In genomic region chr5:138438724-138439536, GRCh38 we compare ENCODE assay signal across 8 cellular contexts. TPM values are rescaled to one million over a fixed set of nuclear protein-coding genes. Genes with fewer than 3 reads are reported as not detected.
DNase-seq lines count a peak whose midpoint lies in the region; ATAC-seq, FAIRE-seq and TF ChIP-seq lines count a peak whose summit lies in the region.

TSS of gene REEP2 (plus strand) at chr5:138439057. CDS start at chr5:138439209, 152 bp downstream.

- H3K9me3 Mint-ChIP-seq in activated naive CD8-positive, alpha-beta T cell treated with anti-CD3 and anti-CD28 coated beads for 36 hours: no peaks in the 10 kb centered on the region

- FAIRE-seq in GM19239 (lab: Jason Lieb, UNC): peak; percentile 39

- H3K4me3 Mint-ChIP-seq in activated naive CD8-positive, alpha-beta T cell treated with anti-CD3 and anti-CD28 coated beads for 36 hours: peak within 1 kb of the TSS; percentile 78

- H3K27me3 Mint-ChIP-seq in activated naive CD8-positive, alpha-beta T cell treated with anti-CD3 and anti-CD28 coated beads for 36 hours: no peaks in the 10 kb centered on the region

- CTCF ChIA-PET in AG04449 (lab: Yijun Ruan, JAX): interaction anchor here (0.7 to 9.5 kb wide), 10 partner anchors 11 to 109 kb away, joined by 3 to 86 read pairs (median 4); partner anchors contain the start of gene EGR1

- peaks cover 8% of the 10 kb centered on the region for H3K36me3 Mint-ChIP-seq in activated naive CD8-positive, alpha-beta T cell treated with anti-CD3 and anti-CD28 coated beads for 36 hours

- TF ChIP-seq POLR2A in prostate gland (IDR thresholded peaks at IDR 0.05): no peak

- H3K4me1 Mint-ChIP-seq in activated naive CD8-positive, alpha-beta T cell treated with anti-CD3 and anti-CD28 coated beads for 36 hours: peaks cover 9% of the 10 kb centered on the region

- H3K9me3 ChIP-seq in SJSA1 (replicated peaks) (peaks cover 6% of the 10 kb centered on the region; the same call in 1 of the 2 replicates), prostate gland (no peaks in the 10 kb centered on the region)

- H3K27ac ChIP-seq in SJSA1 (no peak within 1 kb of the TSS), prostate gland (no peak within 1 kb of the TSS)

- WGBS in prostate gland: 2% methylated on average over 32 of the region's 68 CpGs

- H3K4me1 ChIP-seq in SJSA1 (replicated peaks): peaks cover 13% of the 10 kb centered on the region
- no peaks in the 10 kb centered on the region for H3K4me1 ChIP-seq in prostate gland (replicated peaks)

- no peaks in the 10 kb centered on the region; the same call in 1 of the 2 replicates for H3K27me3 ChIP-seq in SJSA1 (replicated peaks)
- H3K27me3 ChIP-seq in prostate gland (replicated peaks; ENCODE audit: insufficient read depth): no peaks in the 10 kb centered on the region

- no peak for ATAC-seq in GM18858 (IDR thresholded peaks at IDR 0.05; ENCODE audit: unreplicated experiment)

- H3K27ac Mint-ChIP-seq in activated naive CD8-positive, alpha-beta T cell treated with anti-CD3 and anti-CD28 coated beads for 36 hours: no peak within 1 kb of the TSS

- H3K36me3 ChIP-seq in SJSA1 (peaks cover 34% of the 10 kb centered on the region), prostate gland (peaks cover 0 to 11% of the 10 kb centered on the region in 2 donors)

- POLR2A ChIA-PET in AG04449 (lab: Yijun Ruan, JAX): interaction anchor here (0.6 to 0.8 kb wide), 2 partner anchors 21 to 110 kb away, joined by 3 to 4 read pairs; no protein-coding TSS in a partner anchor

- peak within 1 kb of the TSS; percentile 65 for H3K4me3 ChIP-seq in AG04449 (ENCODE audit: low read depth, low read length)
- peak within 1 kb of the TSS; percentile 44 for H3K4me3 ChIP-seq in SJSA1
- H3K4me3 ChIP-seq in prostate gland: peak within 1 kb of the TSS; percentile 34 to 39

- intact Hi-C loops in cardiac septum (cut with DNase I) (no loop called here), prostate gland (cut with DNase I) (no loop called here)

- no peak for DNase-seq in AG04449 (ENCODE audit: low read depth, low spot score)
- DNase-seq in GM19239 (ENCODE audit: insufficient read length, low spot score): peak; percentile 84
- peak; percentile 24 for DNase-seq in HK-2 (ENCODE audit: unreplicated experiment)
- DNase-seq in SJSA1 (ENCODE audit: low read depth in 1 of 2, low spot score in 2 of 2): peak in 1 of 2 experiments; percentile 30
- DNase-seq in activated naive CD8-positive, alpha-beta T cell treated with anti-CD3 and anti-CD28 coated beads for 36 hours: peak; percentile 85
- DNase-seq in cardiac septum (ENCODE audit: low spot score): no peak
- no peak for DNase-seq in prostate gland (ENCODE audit: low spot score)

- TF ChIP-seq CTCF in AG04449 (IDR thresholded peaks at IDR 0.05; ENCODE audit: insufficient read depth, low read length, missing control alignments): no peak
- peak in 1 of 4 experiments; percentile 11 for TF ChIP-seq CTCF in prostate gland (IDR thresholded peaks at IDR 0.05)

RNA-seq across cellular contexts. Expression of gene REEP2, which starts in this region (rescaled TPM):
- 0.21 TPM in 1 of 2 replicates, not detected in the other for total RNA-seq in SJSA1 (2014; rRNA removed; shearing (Covaris generic))
- total RNA-seq in activated naive CD8-positive, alpha-beta T cell treated with anti-CD3 and anti-CD28 coated beads for 36 hours: 1 to 10 TPM; 3.5 to 4.0 TPM
- total RNA-seq in cardiac septum (10.8 TPM), prostate gland (10 to 100 TPM in 1 of 2 donors, 1 to 10 TPM in 1; 4.1 to 21.2 TPM)

Comparison
In these comparisons a context has a peak if more than half of its experiments do, and no peak if none do; other contexts are left out.
1. DNase-seq: peak in GM19239 (single experiment), HK-2 (single experiment) and activated naive CD8-positive, alpha-beta T cell treated with anti-CD3 and anti-CD28 coated beads for 36 hours (single experiment); none in AG04449 (single experiment), cardiac septum (single experiment) and prostate gland (single experiment).
2. Peak in every context shown above with its lines, with median percentiles within 50 percentile points of each other: H3K4me3 ChIP-seq.